Comparison of ENCODE assay signal across 8 cellular contexts in genomic region chr14:20469242-20469889, GRCh38. TPM values are rescaled to one million over a fixed set of nuclear protein-coding genes. Genes with fewer than 3 reads are reported as not detected.
DNase-seq lines count a peak whose midpoint lies in the region; ATAC-seq and TF ChIP-seq lines count a peak whose summit lies in the region.

Gene PNP, plus strand, starts transcription at chr14:20469406. Its CDS starts 119 bp downstream, at chr14:20469525.

- peak within 1 kb of the TSS; percentile 78 for H2AFZ ChIP-seq in osteoblast (ENCODE audit: low read length)

- peaks cover 19% of the 10 kb centered on the region for H3K36me3 Mint-ChIP-seq in activated naive CD4-positive, alpha-beta T cell treated with anti-CD3 and anti-CD28 coated beads, Interleukin-2, amount 50 U/mL, for 24 hours

- H3K9me3 ChIP-seq in osteoblast (ENCODE audit: low read depth, low read length), result no peaks in the 10 kb centered on the region
- H3K9me3 ChIP-seq in testis, result no peaks in the 10 kb centered on the region

- H3K4me3 ChIP-seq in osteoblast (ENCODE audit: insufficient read depth, low read length) (peak within 1 kb of the TSS; percentile 87), testis (peak within 1 kb of the TSS; percentile 61 to 72)

- ATAC-seq in HG02623 (IDR thresholded peaks at IDR 0.05; ENCODE audit: unreplicated experiment) (peak; percentile 95), SK-N-SH treated with all-trans-retinoic acid at 6 μM for 48 hours (peak; percentile 98)

- H3K27me3 Mint-ChIP-seq in activated naive CD4-positive, alpha-beta T cell treated with anti-CD3 and anti-CD28 coated beads, Interleukin-2, amount 50 U/mL, for 24 hours, result no peaks in the 10 kb centered on the region

- WGBS in testis, 2 donors, result 0 to 1% methylated on average over 25 to 40 of the region's 40 CpGs

- peaks cover 11% of the 10 kb centered on the region for H3K27me3 ChIP-seq in osteoblast (ENCODE audit: insufficient read depth, low read length)
- H3K27me3 ChIP-seq in testis, result no peaks in the 10 kb centered on the region

- peak within 1 kb of the TSS; percentile 97 for H3K27ac Mint-ChIP-seq in activated naive CD4-positive, alpha-beta T cell treated with anti-CD3 and anti-CD28 coated beads, Interleukin-2, amount 50 U/mL, for 24 hours

- H3K27ac ChIP-seq in osteoblast (ENCODE audit: low read depth, low read length), result peak within 1 kb of the TSS; percentile 87
- peak within 1 kb of the TSS; percentile 36 to 70 for H3K27ac ChIP-seq in testis

- H3K4me3 Mint-ChIP-seq in activated naive CD4-positive, alpha-beta T cell treated with anti-CD3 and anti-CD28 coated beads, Interleukin-2, amount 50 U/mL, for 24 hours, result peak within 1 kb of the TSS; percentile 95

- peak; percentile 99 for TF ChIP-seq POLR2A in GM10847 (IDR thresholded peaks at IDR 0.05; ENCODE audit: extremely low read depth, insufficient read length)
- no peak for TF ChIP-seq POLR2A in testis (IDR thresholded peaks at IDR 0.05)

- H3K36me3 ChIP-seq in osteoblast (ENCODE audit: insufficient read depth, low read length), result peaks cover 20% of the 10 kb centered on the region
- H3K36me3 ChIP-seq in testis (ENCODE audit: low read depth, missing control alignments), result no peaks in the 10 kb centered on the region

- DNase-seq in NCI-H1092 treated with DMSO at 0.1 percent for 48 hours (lab: John Stamatoyannopoulos, UW), result peak; percentile 96
- DNase-seq in glomerular endothelial cell (ENCODE audit: extremely low read depth, low read depth, low spot score), result no peak
- DNase-seq in osteoblast (ENCODE audit: insufficient read length, low spot score, missing footprints), result peak; percentile 97
- peak; percentile 92 for DNase-seq in testis

- no peaks in the 10 kb centered on the region for H3K9me3 Mint-ChIP-seq in activated naive CD4-positive, alpha-beta T cell treated with anti-CD3 and anti-CD28 coated beads, Interleukin-2, amount 50 U/mL, for 24 hours

- peaks cover 10% of the 10 kb centered on the region for H3K4me1 ChIP-seq in osteoblast (ENCODE audit: insufficient read depth, low read length)
- no peaks in the 10 kb centered on the region for H3K4me1 ChIP-seq in testis

- peak within 1 kb of the TSS; percentile 87 for H3K4me2 ChIP-seq in osteoblast (ENCODE audit: insufficient read depth, low read length)

- H4K20me1 ChIP-seq in osteoblast (ENCODE audit: insufficient read depth, low read length), result peaks cover 3% of the 10 kb centered on the region

- TF ChIP-seq CTCF in osteoblast (IDR thresholded peaks at IDR 0.05; ENCODE audit: extremely low read depth, low read depth, low read length) (no peak), testis (IDR thresholded peaks at IDR 0.05) (no peak)

- H3K79me2 ChIP-seq in osteoblast (ENCODE audit: insufficient read depth, low read length), result peaks cover 46% of the 10 kb centered on the region

- H3K4me1 Mint-ChIP-seq in activated naive CD4-positive, alpha-beta T cell treated with anti-CD3 and anti-CD28 coated beads, Interleukin-2, amount 50 U/mL, for 24 hours, result peaks cover 39% of the 10 kb centered on the region

- intact Hi-C loops in testis (cut with DNase I; ENCODE audit: low total_unique reads), result no loop called here

TF ChIP-seq in SK-N-SH treated with all-trans-retinoic acid at 6 μM for 48 hours, 23 proteins besides CTCF, POLR2A, EP300 and RAD21:
- TF ChIP-seq ZFP30 (CRISPR knock-in tag; IDR thresholded peaks at IDR 0.05) (no peak), ISL1 (CRISPR knock-in tag; IDR thresholded peaks at IDR 0.05) (no peak), TCF4 (CRISPR knock-in tag; IDR thresholded peaks at IDR 0.05; ENCODE audit: borderline replicate concordance) (no peak), CSDC2 (CRISPR knock-in tag; IDR thresholded peaks at IDR 0.05) (no peak), ZNF70 (CRISPR knock-in tag; IDR thresholded peaks at IDR 0.05) (no peak), CSRNP3 (CRISPR knock-in tag; IDR thresholded peaks at IDR 0.05) (no peak), SNAI2 (CRISPR knock-in tag; IDR thresholded peaks at IDR 0.05) (no peak), POU6F1 (CRISPR knock-in tag; IDR thresholded peaks at IDR 0.05; ENCODE audit: borderline replicate concordance, low read depth) (no peak), ZNF565 (CRISPR knock-in tag; conservative IDR thresholded peaks at IDR 0.05; ENCODE audit: low read depth) (no peak), PPARA (CRISPR knock-in tag; IDR thresholded peaks at IDR 0.05; ENCODE audit: borderline replicate concordance) (no peak), ZC3H10 (CRISPR knock-in tag; IDR thresholded peaks at IDR 0.05) (no peak), GLIS3 (CRISPR knock-in tag; IDR thresholded peaks at IDR 0.05) (no peak), ARNTL (CRISPR knock-in tag; IDR thresholded peaks at IDR 0.05; ENCODE audit: borderline replicate concordance, low read depth) (no peak), TSHZ2 (CRISPR knock-in tag; IDR thresholded peaks at IDR 0.05) (no peak), RARB (CRISPR knock-in tag; IDR thresholded peaks at IDR 0.05) (no peak), OSR1 (CRISPR knock-in tag; IDR thresholded peaks at IDR 0.05) (no peak), TOX (CRISPR knock-in tag; IDR thresholded peaks at IDR 0.05; ENCODE audit: borderline replicate concordance) (no peak), ESRRG (CRISPR knock-in tag; IDR thresholded peaks at IDR 0.05) (no peak), ZFP3 (CRISPR knock-in tag; IDR thresholded peaks at IDR 0.05) (no peak), BACH2 (CRISPR knock-in tag; IDR thresholded peaks at IDR 0.05; ENCODE audit: borderline replicate concordance) (no peak)
TF ChIP-seq in SK-N-SH treated with all-trans-retinoic acid at 6 μM for 48 hours: peak in this region for 0.

RNA-seq across cellular contexts. Expression of gene PNP, which starts in this region (rescaled TPM):
- total RNA-seq in glomerular endothelial cell (131 and 170 TPM in 2 replicates), osteoblast (27.7 and 29.7 TPM in 2 replicates), testis (10 to 100 TPM; 13.6 to 21.8 TPM)
- polyA plus RNA-seq in testis (ENCODE audit: insufficient read depth, low read depth, low replicate concordance), result 18.9 TPM
